Comparison of ENCODE assay signal across 10 cellular contexts in the genomic region with DNA sequence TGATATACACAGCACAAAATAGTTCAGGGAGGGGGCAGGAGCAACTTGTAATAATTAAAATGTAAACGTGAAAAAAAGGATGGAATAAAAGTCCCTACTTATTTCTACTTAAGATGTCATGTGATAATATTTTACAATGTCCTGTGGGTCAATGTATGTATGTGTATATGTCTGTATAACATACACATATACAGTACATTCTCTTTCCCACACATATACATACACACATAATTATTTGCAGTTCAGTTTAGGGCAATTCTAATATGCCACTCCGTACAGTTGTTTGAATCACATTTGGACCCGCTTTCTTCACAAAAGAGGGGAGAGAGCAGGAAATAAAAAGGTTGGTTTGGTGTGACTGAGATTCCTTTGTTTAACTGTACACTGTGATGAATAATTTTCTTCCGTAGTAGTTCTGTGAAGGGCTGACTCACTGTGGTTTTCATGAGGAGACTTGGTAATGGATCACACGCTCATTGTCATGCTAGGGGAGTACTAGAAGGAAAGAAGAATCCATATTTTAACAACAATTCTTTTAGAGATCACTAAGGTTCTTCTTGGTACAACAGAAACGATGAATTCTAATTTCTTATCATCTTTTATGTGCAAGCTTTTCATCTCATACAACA. TPM values are rescaled to one million over a fixed set of nuclear protein-coding genes. Genes with fewer than 3 reads are reported as not detected.
DNase-seq lines count a peak whose midpoint lies in the region; ATAC-seq, FAIRE-seq and TF ChIP-seq lines count a peak whose summit lies in the region.
"Had no signal": no experiment of that assay in that cellular context is flagged by ENCODE, and none has a peak within 500 bp of the region (broad histone marks: within the 10 kb centered on the region; RNA-seq: fewer than 3 reads in every experiment).

No MANE protein-coding gene starts in this region.

- no peak for TF ChIP-seq CTCF in bronchial epithelial cell (IDR thresholded peaks at IDR 0.05; ENCODE audit: insufficient read depth, low read length, severe bottlenecking)

- no peak for FAIRE-seq in bronchial epithelial cell (lab: Jason Lieb, UNC)
- FAIRE-seq: A204.1 had no signal

- no peaks in the 10 kb centered on the region for H3K36me3 ChIP-seq in bronchial epithelial cell (ENCODE audit: control insufficient read depth, insufficient read depth, low read length)

- no peaks in the 10 kb centered on the region for H3K27me3 ChIP-seq in bronchial epithelial cell (ENCODE audit: control insufficient read depth, insufficient read depth, low read length)

- DNase-seq in SIG-M5 treated with dmso at 0.1 percent for 504 hours (lab: John Stamatoyannopoulos, UW; ENCODE audit: unreplicated experiment) (peak; percentile 44), SIG-M5 (lab: John Stamatoyannopoulos, UW) (no peak), NOMO-1 treated with DMSO at 0.1 percent for 48 hours (lab: John Stamatoyannopoulos, UW; ENCODE audit: unreplicated experiment) (peak; percentile 71), bronchial epithelial cell (ENCODE audit: low read depth) (peak; percentile 95), renal cortical epithelial cell (ENCODE audit: low read depth) (peak; percentile 96), NCI-H1105 treated with DMSO at 0.1 percent for 48 hours (lab: John Stamatoyannopoulos, UW) (no peak), NCI-H82 treated with DMSO at 0.1 percent for 48 hours (lab: John Stamatoyannopoulos, UW; ENCODE audit: unreplicated experiment) (no peak)

- ATAC-seq in HG03354 (IDR thresholded peaks at IDR 0.05; ENCODE audit: poor library complexity, severe bottlenecking, unreplicated experiment), result no peak

- no peak overlapping the region for H3K4me3 ChIP-seq in bronchial epithelial cell (ENCODE audit: low read depth, low read length)
- H3K4me3 ChIP-seq: skin epidermis had no signal

RNA-seq across cellular contexts. Expression of a gene that starts 26.2 kb away (rescaled TPM):
- total RNA-seq in bronchial epithelial cell, result not detected in 2 replicates
- total RNA-seq in renal cortical epithelial cell, result 0.10 TPM in 1 of 2 replicates, not detected in the other

Comparison
In these comparisons a context has a peak if more than half of its experiments do, and no peak if none do; other contexts are left out.
1. DNase-seq: peak in SIG-M5 treated with dmso at 0.1 percent for 504 hours (single experiment), NOMO-1 treated with DMSO at 0.1 percent for 48 hours (single experiment), bronchial epithelial cell (single experiment) and renal cortical epithelial cell (single experiment); none in SIG-M5 (single experiment), NCI-H1105 treated with DMSO at 0.1 percent for 48 hours (single experiment) and NCI-H82 treated with DMSO at 0.1 percent for 48 hours (single experiment).